8 cellular contexts compared by ENCODE assay signal in genomic region chr1:41404308-41404755, GRCh38. TPM values are rescaled to one million over a fixed set of nuclear protein-coding genes. Genes with fewer than 3 reads are reported as not detected.
A peak's percentile ranks its signal among the peaks of the same experiment; 100 is the strongest.
DNase-seq lines count a peak whose midpoint lies in the region; ATAC-seq and TF ChIP-seq lines count a peak whose summit lies in the region.

No MANE protein-coding gene starts in this region.

- peaks cover 7% of the 10 kb centered on the region for H3K4me1 Mint-ChIP-seq in mesothelial cell of epicardium

- CTCF ChIA-PET in A673 (lab: Charles Lee) (no interaction called here), Panc1 (lab: Charles Lee) (no interaction called here)

- H3K9me3 ChIP-seq in A673 (ENCODE audit: low read depth, low read length, poor library complexity, severe bottlenecking) (no peaks in the 10 kb centered on the region), GM23248 (ENCODE audit: low read depth) (no peaks in the 10 kb centered on the region), Panc1 (ENCODE audit: control insufficient read depth, insufficient read depth, low read depth, low read length) (no peaks in the 10 kb centered on the region), mesenchymal stem cell (ENCODE audit: control insufficient read depth, low read length) (peaks cover 7% of the 10 kb centered on the region)

- H2BK120ac ChIP-seq in mesenchymal stem cell (ENCODE audit: low read depth, low read length) = no peak overlapping the region

- no peak overlapping the region for H3K4me3 Mint-ChIP-seq in mesothelial cell of epicardium

- in situ Hi-C loops in GM23248 (cut with MboI) (no loop called here), Panc1 (cut with HindIII; ENCODE audit: low pct_unique_long_range_greater_than_20kb, low sequenced_read_pairs) (no loop called here), ACHN (cut with HindIII; ENCODE audit: low pct_ligation_motif_present, low pct_unique_long_range_greater_than_20kb, low sequenced_read_pairs) (loop anchor here (25.0 kb wide), 1 partner anchor 117 kb away; no protein-coding TSS in a partner anchor)

- intact Hi-C loops in A673 (cut with micrococcal nuclease; ENCODE audit: unreplicated experiment) = no loop called here
- intact Hi-C loops in Panc1 (cut with micrococcal nuclease; ENCODE audit: unreplicated experiment) = no loop called here

- no peaks in the 10 kb centered on the region for H3K79me1 ChIP-seq in mesenchymal stem cell (replicated peaks; ENCODE audit: low read length, poor library complexity, severe bottlenecking)

- no peak overlapping the region for H2AFZ ChIP-seq in GM23248
- no peak overlapping the region for H2AFZ ChIP-seq in mesenchymal stem cell (ENCODE audit: low read depth, low read length)

- H3K23ac ChIP-seq in mesenchymal stem cell (ENCODE audit: low read length in 2 of 2) = no peak overlapping the region

- H3K14ac ChIP-seq in mesenchymal stem cell (ENCODE audit: low read length in 2 of 2) = peak overlapping the region in 1 of 2 experiments; percentile 90

- WGBS in GM23248 (ENCODE audit: low coverage in 1 of 2, low lambda C conversion rate in 2 of 2, missing lambda C conversion rate in 2 of 2), 2 experiments = 1 to 3% methylated on average over 10 of the region's 10 CpGs
- 18% methylated on average over 4 of the region's 10 CpGs for WGBS in mesenchymal stem cell

- H3K27ac Mint-ChIP-seq in mesothelial cell of epicardium = no peak overlapping the region

- peak; percentile 62; the same call in 1 of the 2 replicates for ATAC-seq in Panc1
- ATAC-seq in GM19324 (IDR thresholded peaks at IDR 0.05; ENCODE audit: low FRiP score, unreplicated experiment) = no peak

- H3K4me3 ChIP-seq in A673 (ENCODE audit: low read depth, low read length, poor library complexity, severe bottlenecking) = no peak overlapping the region
- no peak overlapping the region for H3K4me3 ChIP-seq in GM23248
- H3K4me3 ChIP-seq in Panc1 (ENCODE audit: low read depth in 2 of 2, low read length in 2 of 2) = no peak overlapping the region
- H3K4me3 ChIP-seq in epithelial cell of esophagus (ENCODE audit: low read length) = no peak overlapping the region
- H3K4me3 ChIP-seq in mesenchymal stem cell (ENCODE audit: insufficient read depth in 1 of 2, low read depth in 1 of 2, low read length in 2 of 2) = no peak overlapping the region

- no peaks in the 10 kb centered on the region for H3K9me2 ChIP-seq in GM23248 (ENCODE audit: insufficient read depth)

- peaks cover 5% of the 10 kb centered on the region for H3K36me3 Mint-ChIP-seq in mesothelial cell of epicardium

- H3K4me2 ChIP-seq in GM23248 (ENCODE audit: unreplicated experiment) (no peak overlapping the region), mesenchymal stem cell (ENCODE audit: low read length, poor library complexity, severe bottlenecking) (no peak overlapping the region)

- H3K36me3 ChIP-seq in A673 (ENCODE audit: insufficient read depth, low read length, poor library complexity, severe bottlenecking) (no peaks in the 10 kb centered on the region), GM23248 (ENCODE audit: low read depth) (no peaks in the 10 kb centered on the region), Panc1 (ENCODE audit: control insufficient read depth, insufficient read depth, low read length) (no peaks in the 10 kb centered on the region), mesenchymal stem cell (ENCODE audit: control insufficient read depth in 1 of 2, insufficient read depth in 2 of 2, low read depth in 1 of 2, low read length in 2 of 2) (no peaks in the 10 kb centered on the region)

- H3K9ac ChIP-seq in GM23248 (no peak overlapping the region), mesenchymal stem cell (ENCODE audit: low read length) (no peak overlapping the region)

- H3K27ac ChIP-seq in A673 (ENCODE audit: low read depth, low read length, poor library complexity, severe bottlenecking) (no peak overlapping the region), GM23248 (no peak overlapping the region), Panc1 (ENCODE audit: low read length) (no peak overlapping the region), mesenchymal stem cell (ENCODE audit: low read length, poor library complexity, severe bottlenecking) (no peak overlapping the region)

- H4K8ac ChIP-seq in mesenchymal stem cell (ENCODE audit: low read length) = no peak overlapping the region

- H4K91ac ChIP-seq in mesenchymal stem cell (ENCODE audit: low read length) = no peak overlapping the region

- H2BK15ac ChIP-seq in mesenchymal stem cell (ENCODE audit: low read depth, poor library complexity, severe bottlenecking) = no peak overlapping the region

- no peaks in the 10 kb centered on the region for H3F3A ChIP-seq in GM23248 (ENCODE audit: insufficient read depth)

- peaks cover 4% of the 10 kb centered on the region for H3K9me3 Mint-ChIP-seq in mesothelial cell of epicardium

- DNase-seq in A673 (ENCODE audit: low spot score) (peak; percentile 71), GM23248 (peak; percentile 36), Panc1 (ENCODE audit: low read depth, low spot score) (no peak), epithelial cell of esophagus (ENCODE audit: low read depth) (peak; percentile 28), mesothelial cell of epicardium (ENCODE audit: low spot score in 2 of 2, unreplicated experiment in 2 of 2) (no peak), ACHN (no peak), mesenchymal stem cell (no peak)

- peaks cover 37% of the 10 kb centered on the region for H3K27me3 Mint-ChIP-seq in mesothelial cell of epicardium (ENCODE audit: low read depth)

- H3K79me2 ChIP-seq in GM23248 (ENCODE audit: insufficient read depth) = no peaks in the 10 kb centered on the region

- no peak overlapping the region for H2BK12ac ChIP-seq in mesenchymal stem cell (ENCODE audit: low read length in 2 of 2)

- H4K20me1 ChIP-seq in GM23248 (ENCODE audit: insufficient read depth) = no peaks in the 10 kb centered on the region

- H2AK5ac ChIP-seq in mesenchymal stem cell (ENCODE audit: low read length, severe bottlenecking) = no peak overlapping the region

- BruUV-seq in A673 (replicated peaks; lab: Mats Ljungman, UMichigan) (no TSS peak), Panc1 (replicated peaks; lab: Mats Ljungman, UMichigan) (no TSS peak)

- H3K18ac ChIP-seq in mesenchymal stem cell (ENCODE audit: low read depth in 1 of 2, low read length in 2 of 2) = no peak overlapping the region

- H3K4me1 ChIP-seq in A673 (ENCODE audit: insufficient read depth, low read length, poor library complexity, severe bottlenecking) (peaks cover 15% of the 10 kb centered on the region), GM23248 (ENCODE audit: insufficient read depth) (no peaks in the 10 kb centered on the region), Panc1 (ENCODE audit: control insufficient read depth, insufficient read depth, low read length) (no peaks in the 10 kb centered on the region), mesenchymal stem cell (ENCODE audit: control insufficient read depth, insufficient read depth, low read depth, low read length) (peaks cover 5% of the 10 kb centered on the region)

- H3K27me3 ChIP-seq in A673 (replicated peaks; ENCODE audit: insufficient read depth, low read depth, low read length, poor library complexity) (no peaks in the 10 kb centered on the region), GM23248 (replicated peaks; ENCODE audit: insufficient read depth) (peaks cover 28% of the 10 kb centered on the region), Panc1 (ENCODE audit: control insufficient read depth, insufficient read depth, low read length) (peaks cover 2% of the 10 kb centered on the region; the same call in 1 of the 2 replicates), mesenchymal stem cell (ENCODE audit: control insufficient read depth in 1 of 2, insufficient read depth in 1 of 2, low read length in 2 of 2) (peaks cover 75% of the 10 kb centered on the region in 2 experiments)

- no peak for TF ChIP-seq CTCF in A673 (conservative IDR thresholded peaks at IDR 0.05; ENCODE audit: low read depth, low read length)
- TF ChIP-seq CTCF in Panc1 (IDR thresholded peaks at IDR 0.05) = no peak
- TF ChIP-seq CTCF in epithelial cell of esophagus (IDR thresholded peaks at IDR 0.05; ENCODE audit: insufficient read depth, low read depth, low read length, missing control alignments) = no peak
- TF ChIP-seq CTCF in mesothelial cell of epicardium (IDR thresholded peaks at IDR 0.05; ENCODE audit: unreplicated experiment) = no peak

- no peak overlapping the region for H3K4ac ChIP-seq in mesenchymal stem cell (ENCODE audit: low read depth in 1 of 2, low read length in 2 of 2)

- no peak overlapping the region for H2BK5ac ChIP-seq in mesenchymal stem cell (ENCODE audit: low read depth, low read length, poor library complexity, severe bottlenecking)

- POLR2A ChIA-PET in A673 (lab: Charles Lee; ENCODE audit: low non-redundant PET) (interaction anchor here (0.7 kb wide), 2 partner anchors 18 to 409 kb away, joined by 3 to 4 read pairs; no protein-coding TSS in a partner anchor), Panc1 (lab: Charles Lee) (no interaction called here)

RNA-seq across cellular contexts. Expression of gene FOXO6, which starts 43.1 kb away (rescaled TPM):
- total RNA-seq in A673 (2021) = 6.1 and 7.6 TPM in 2 replicates
- not detected in 2 replicates for total RNA-seq in GM23248 (2014; rRNA removed; shearing (Covaris generic))
- not detected in 2 replicates for polyA plus RNA-seq in GM23248 (2016; fragmentation: Nextera tagmentation; extraction: Ambion mirVana)
- 2.5 TPM for total RNA-seq in Panc1 (2021; ENCODE audit: unreplicated experiment)
- polyA plus RNA-seq in Panc1 (2012; ENCODE audit: insufficient read length) = 4.4 TPM
- 34.8 to 38.4 TPM (median 37.4 TPM) in 3 replicates for total RNA-seq in mesothelial cell of epicardium
- polyA plus RNA-seq in mesenchymal stem cell (2013, experiment 1 of 2) = 0.59 TPM
- 0.71 TPM for polyA plus RNA-seq in mesenchymal stem cell (2013, experiment 2 of 2)

Comparison
In these comparisons a context has a peak if more than half of its experiments do, and no peak if none do; other contexts are left out.
1. DNase-seq: peak in A673 (single experiment), GM23248 (single experiment) and epithelial cell of esophagus (single experiment); none in Panc1 (single experiment), mesothelial cell of epicardium (0 of 2), ACHN (single experiment) and mesenchymal stem cell (single experiment).